ENCODE assay signal across 23 cellular contexts in genomic region chr4:98977557-98977956, GRCh38. TPM values are rescaled to one million over a fixed set of nuclear protein-coding genes. Genes with fewer than 3 reads are reported as not detected.
DNase-seq lines count a peak whose midpoint lies in the region; ATAC-seq and TF ChIP-seq lines count a peak whose summit lies in the region.
"Had no signal": no experiment of that assay in that cellular context is flagged by ENCODE, and none has a peak within 500 bp of the region (broad histone marks: within the 10 kb centered on the region; RNA-seq: fewer than 3 reads in every experiment).

No MANE protein-coding gene starts in this region.

- peak overlapping the region; percentile 54 for H2AFZ ChIP-seq in GM23248

- H3K4me1 ChIP-seq in GM23248 (ENCODE audit: insufficient read depth) (no peaks in the 10 kb centered on the region), ascending aorta (peaks cover 0 to 6% of the 10 kb centered on the region in 2 donors)
- H3K4me1 ChIP-seq: BLaER1 treated with 17β-estradiol and CSF1 and Interleukin-3, amounts not matched to agents 10 nM and 100 nM had no signal

- WGBS in GM23248 (ENCODE audit: low coverage in 1 of 2, low lambda C conversion rate in 2 of 2, missing lambda C conversion rate in 2 of 2), 2 experiments, result 39% methylated on average over 7 of the region's 7 CpGs

- H3K4me3 ChIP-seq in GM23248 (no peak overlapping the region), MG63 (no peak overlapping the region), ascending aorta (peak overlapping the region in 1 of 2 donors; percentile 4), fibroblast of the aortic adventitia (ENCODE audit: low read depth, low read length) (no peak overlapping the region)
- H3K4me3 ChIP-seq: BLaER1 treated with 17β-estradiol and CSF1 and Interleukin-3, amounts not matched to agents 10 nM and 100 nM; GM12878 had no signal

- DNase-seq in GM23248 (peak; percentile 11), MG63 (peak; percentile 1), ascending aorta (ENCODE audit: low spot score in 2 of 2) (peak in 1 of 2 donors; percentile 66), fibroblast of the aortic adventitia (ENCODE audit: low read depth) (peak; percentile 53), Ammon's horn (ENCODE audit: low spot score) (no peak)
- no peak for DNase-seq in activated CD4-positive, alpha-beta T cell treated with anti-CD3 and anti-CD28 coated beads, Interleukin-2, amount 50 U/mL, for 1 hour
- DNase-seq: 8988T; ACHN; CD4-positive, alpha-beta T cell; CD8-positive, alpha-beta memory T cell; COR-L47; DMS 273 treated with DMSO at 0.1 percent for 48 hours; DMS153; DMS53; DMS79; DND-41; EL; GDM1 had no signal

- H3K4me2 ChIP-seq in GM23248 (ENCODE audit: unreplicated experiment), result no peak overlapping the region
- H3K4me2 ChIP-seq: BLaER1 treated with 17β-estradiol and CSF1 and Interleukin-3, amounts not matched to agents 10 nM and 100 nM had no signal

- intact Hi-C loops in ascending aorta (cut with DNase I), result loop anchor here (5.0 kb wide), 1 partner anchor 35 kb away; no protein-coding TSS in a partner anchor

- H3K27me3 ChIP-seq in GM23248 (replicated peaks; ENCODE audit: insufficient read depth) (no peaks in the 10 kb centered on the region), MG63 (no peaks in the 10 kb centered on the region), ascending aorta (no peaks in the 10 kb centered on the region)
- H3K27me3 ChIP-seq: BLaER1 treated with 17β-estradiol and CSF1 and Interleukin-3, amounts not matched to agents 10 nM and 100 nM had no signal

- H3K9me3 ChIP-seq in GM23248 (ENCODE audit: low read depth) (no peaks in the 10 kb centered on the region), MG63 (no peaks in the 10 kb centered on the region), ascending aorta (no peaks in the 10 kb centered on the region)
- H3K9me3 ChIP-seq: BLaER1 treated with 17β-estradiol and CSF1 and Interleukin-3, amounts not matched to agents 10 nM and 100 nM had no signal

- H3K27ac ChIP-seq in GM23248 (no peak overlapping the region), ascending aorta (peak overlapping the region; percentile 38 to 51)
- H3K27ac ChIP-seq: BLaER1 treated with 17β-estradiol and CSF1 and Interleukin-3, amounts not matched to agents 10 nM and 100 nM; C4-2B had no signal

- no peaks in the 10 kb centered on the region for H3K36me3 ChIP-seq in GM23248 (ENCODE audit: low read depth)
- H3K36me3 ChIP-seq in MG63, result no peaks in the 10 kb centered on the region
- no peaks in the 10 kb centered on the region for H3K36me3 ChIP-seq in ascending aorta
- H3K36me3 ChIP-seq: BLaER1 treated with 17β-estradiol and CSF1 and Interleukin-3, amounts not matched to agents 10 nM and 100 nM had no signal

- no peaks in the 10 kb centered on the region for H3K79me2 ChIP-seq in GM23248 (ENCODE audit: insufficient read depth)

- no peak overlapping the region for H3K9ac ChIP-seq in GM23248
- H3K9ac ChIP-seq: BLaER1 treated with 17β-estradiol and CSF1 and Interleukin-3, amounts not matched to agents 10 nM and 100 nM had no signal

- in situ Hi-C loops in GM23248 (cut with MboI), result no loop called here

- TF ChIP-seq CTCF in ascending aorta (IDR thresholded peaks at IDR 0.05) (no peak), fibroblast of the aortic adventitia (IDR thresholded peaks at IDR 0.05; ENCODE audit: insufficient read depth, low read length) (no peak)

- H4K20me1 ChIP-seq in GM23248 (ENCODE audit: insufficient read depth), result no peaks in the 10 kb centered on the region
- H4K20me1 ChIP-seq: BLaER1 treated with 17β-estradiol and CSF1 and Interleukin-3, amounts not matched to agents 10 nM and 100 nM had no signal

- H3F3A ChIP-seq in GM23248 (ENCODE audit: insufficient read depth), result no peaks in the 10 kb centered on the region

- H3K9me2 ChIP-seq in GM23248 (ENCODE audit: insufficient read depth), result no peaks in the 10 kb centered on the region

- no peak for ATAC-seq in HG03571 (IDR thresholded peaks at IDR 0.05; ENCODE audit: unreplicated experiment)
- ATAC-seq in activated CD4-positive, CD25-positive, alpha-beta regulatory T cell treated with anti-CD3 and anti-CD28 coated beads, Interleukin-2, amount 50 U/mL, for 24 hours, result no peak
- ATAC-seq: GM12878 had no signal

RNA-seq across cellular contexts. Expression of gene METAP1, which starts 18.0 kb away (rescaled TPM):
- total RNA-seq in GM23248 (2014; rRNA removed; shearing (Covaris generic)), result 43.4 and 59.2 TPM in 2 replicates
- 33.3 and 35.9 TPM in 2 replicates for polyA plus RNA-seq in GM23248 (2016; fragmentation: Nextera tagmentation; extraction: Ambion mirVana)
- total RNA-seq in MG63 (2014; rRNA removed; shearing (Covaris generic); ENCODE audit: low replicate concordance), result 55.3 and 56.6 TPM in 2 replicates
- total RNA-seq in ascending aorta (53.2 TPM), fibroblast of the aortic adventitia (ENCODE audit: low replicate concordance) (57.5 and 64.6 TPM in 2 replicates)

RNA-seq across cellular contexts. Expression of gene EIF4E, which starts 48.6 kb away (rescaled TPM):
- total RNA-seq in GM23248 (2014; rRNA removed; shearing (Covaris generic)), result 133 and 135 TPM in 2 replicates
- 105 and 113 TPM in 2 replicates for polyA plus RNA-seq in GM23248 (2016; fragmentation: Nextera tagmentation; extraction: Ambion mirVana)
- 81.2 and 236 TPM in 2 replicates for total RNA-seq in MG63 (2014; rRNA removed; shearing (Covaris generic); ENCODE audit: low replicate concordance)
- total RNA-seq in ascending aorta (6.0 TPM), fibroblast of the aortic adventitia (ENCODE audit: low replicate concordance) (128 and 160 TPM in 2 replicates)

Comparison
In these comparisons a context has a peak if more than half of its experiments do, and no peak if none do; other contexts are left out.
1. DNase-seq: peak in GM23248 (single experiment), MG63 (single experiment) and fibroblast of the aortic adventitia (single experiment); none in activated CD4-positive, alpha-beta T cell treated with anti-CD3 and anti-CD28 coated beads, Interleukin-2, amount 50 U/mL, for 1 hour (single experiment) and Ammon's horn (single experiment).
2. RNA of gene EIF4E, which starts 48.6 kb away (total RNA-seq): 133 to 135 TPM in GM23248, 128 to 160 TPM in fibroblast of the aortic adventitia and 81.2 to 236 TPM in MG63; 6.0 TPM in ascending aorta (single experiment); every median in the first group is over 10 times any median in the second.